ENCODE assay signal across 7 cellular contexts in the genomic region with DNA sequence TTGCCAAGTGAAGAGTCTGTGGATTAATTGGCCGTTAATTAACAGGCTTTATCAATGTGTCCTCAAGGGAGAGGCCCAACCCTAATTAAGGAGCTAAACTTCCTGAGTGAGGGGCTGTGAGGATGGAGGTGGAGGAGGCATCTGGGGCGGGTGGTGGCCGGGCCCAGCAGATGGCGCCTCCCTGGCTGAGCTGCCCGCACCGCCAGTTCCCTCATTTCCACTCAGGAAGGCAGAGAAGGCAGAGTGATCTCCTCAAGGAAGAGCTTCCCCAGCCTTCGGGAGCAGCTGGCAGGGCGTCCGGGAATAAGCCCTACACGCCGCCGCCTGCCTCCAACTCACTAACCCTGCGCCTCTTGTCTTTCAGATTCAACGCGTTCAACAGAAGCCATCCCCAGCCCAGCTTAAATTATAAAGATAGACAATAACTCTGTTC. TPM values are rescaled to one million over a fixed set of nuclear protein-coding genes. Genes with fewer than 3 reads are reported as not detected.
DNase-seq lines count a peak whose midpoint lies in the region; ATAC-seq and TF ChIP-seq lines count a peak whose summit lies in the region.

No MANE protein-coding gene starts in this region.

- ATAC-seq in HG03439 (IDR thresholded peaks at IDR 0.05; ENCODE audit: unreplicated experiment): no peak

- in situ Hi-C loops in GM23248 (cut with MboI): no loop called here

- H3K4me3 ChIP-seq in GM23248: no peak overlapping the region
- no peak overlapping the region for H3K4me3 ChIP-seq in fibroblast of villous mesenchyme (ENCODE audit: low read depth, low read length)

- H3F3A ChIP-seq in GM23248 (ENCODE audit: insufficient read depth): peaks cover 34% of the 10 kb centered on the region

- POLR2A ChIA-PET in RWPE1 (lab: Yijun Ruan, JAX; ENCODE audit: low non-redundant PET): no interaction called here

- H3K36me3 ChIP-seq in GM23248 (ENCODE audit: low read depth): peaks cover 18% of the 10 kb centered on the region

- H3K79me2 ChIP-seq in GM23248 (ENCODE audit: insufficient read depth): peaks cover 4% of the 10 kb centered on the region; the same call in 1 of the 2 replicates

- peak overlapping the region; percentile 42 for H3K9ac ChIP-seq in GM23248

- H3K9me3 ChIP-seq in GM23248 (ENCODE audit: low read depth): no peaks in the 10 kb centered on the region

- H3K27me3 ChIP-seq in GM23248 (replicated peaks; ENCODE audit: insufficient read depth): no peaks in the 10 kb centered on the region

- TF ChIP-seq CTCF in RWPE1 (conservative IDR thresholded peaks at IDR 0.05; ENCODE audit: low read depth) (peak; percentile 78), fibroblast of villous mesenchyme (IDR thresholded peaks at IDR 0.05; ENCODE audit: insufficient read depth, low read depth, low read length) (peak; percentile 84)

- peak overlapping the region; percentile 27 for H3K4me2 ChIP-seq in GM23248 (ENCODE audit: unreplicated experiment)

- no peak overlapping the region for H2AFZ ChIP-seq in GM23248

- WGBS in GM23248 (ENCODE audit: low coverage in 1 of 2, low lambda C conversion rate in 2 of 2, missing lambda C conversion rate in 2 of 2), 2 experiments: 6 to 9% methylated on average over 10 to 15 of the region's 15 CpGs

- peaks cover 11% of the 10 kb centered on the region; the same call in 1 of the 2 replicates for H3K4me1 ChIP-seq in GM23248 (ENCODE audit: insufficient read depth)

- CTCF ChIA-PET in RWPE1 (lab: Yijun Ruan, JAX): interaction anchor here (0.5 to 1.6 kb wide), 9 partner anchors 9 to 173 kb away, joined by 3 to 8 read pairs (median 3); no protein-coding TSS in a partner anchor

- DNase-seq in GM23248: peak; percentile 89
- peak; percentile 55 for DNase-seq in RWPE1 (ENCODE audit: low spot score)
- peak; percentile 88 for DNase-seq in fibroblast of villous mesenchyme (ENCODE audit: low read depth)
- DNase-seq in nucleus accumbens (lab: John Stamatoyannopoulos, UW): peak in 32 of 56 donors; percentile 10 to 53 (median 28)
- DNase-seq in GM19238 (ENCODE audit: insufficient read length, low spot score): no peak
- DNase-seq in MV-4-11 (lab: John Stamatoyannopoulos, UW): no peak

- H3K9me2 ChIP-seq in GM23248 (ENCODE audit: insufficient read depth): no peaks in the 10 kb centered on the region

- H3K27ac ChIP-seq in GM23248: peak overlapping the region; percentile 31
- peak overlapping the region; percentile 39 for H3K27ac ChIP-seq in RWPE1

- H4K20me1 ChIP-seq in GM23248 (ENCODE audit: insufficient read depth): no peaks in the 10 kb centered on the region

RNA-seq across cellular contexts. Expression of a gene that starts 55.5 kb away (rescaled TPM):
- total RNA-seq in GM23248 (2014; rRNA removed; shearing (Covaris generic)): 5.3 and 5.7 TPM in 2 replicates
- 4.0 and 5.9 TPM in 2 replicates for polyA plus RNA-seq in GM23248 (2016; fragmentation: Nextera tagmentation; extraction: Ambion mirVana)
- 6.8 and 6.9 TPM in 2 replicates for total RNA-seq in fibroblast of villous mesenchyme

Comparison
In these comparisons a context has a peak if more than half of its experiments do, and no peak if none do; other contexts are left out.
1. DNase-seq: peak in GM23248 (single experiment), RWPE1 (single experiment), fibroblast of villous mesenchyme (single experiment) and nucleus accumbens (32 of 56); none in GM19238 (single experiment) and MV-4-11 (single experiment).